ENCODE assay signal across 28 cellular contexts in the genomic region with DNA sequence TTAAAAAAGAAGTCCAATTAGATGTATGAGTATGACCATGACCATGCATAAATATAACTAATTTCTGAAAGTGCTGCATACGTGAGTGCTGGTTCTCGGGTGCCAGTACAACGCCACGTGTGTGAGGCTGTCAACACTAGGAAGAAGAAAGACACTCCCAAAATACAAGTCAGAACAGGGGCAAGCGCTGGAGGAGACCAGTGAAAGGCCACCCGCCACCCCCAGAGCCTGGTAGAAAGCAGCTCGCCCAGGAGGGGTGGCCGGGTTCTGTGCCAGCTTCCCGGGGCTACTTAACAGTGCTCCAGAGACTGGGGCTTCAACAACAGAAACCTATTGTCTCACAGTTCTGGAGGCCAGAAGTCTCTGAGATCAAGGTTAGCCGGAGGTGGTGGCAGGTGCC.
"Had no signal": no experiment of that assay in that cellular context is flagged by ENCODE, and none has a peak within 500 bp of the region (broad histone marks: within the 10 kb centered on the region; RNA-seq: fewer than 3 reads in every experiment).

No MANE protein-coding gene starts in this region.

- H3K36me3 ChIP-seq: MG63 had no signal

- ATAC-seq: activated CD4-positive, alpha-beta T cell treated with anti-CD3 and anti-CD28 coated beads for 36 hours; activated CD4-positive, CD25-positive, alpha-beta regulatory T cell treated with anti-CD3 and anti-CD28 coated beads, Interleukin-2, amount 50 U/mL, for 24 hours; activated CD8-positive, alpha-beta T cell treated with anti-CD3 and anti-CD28 coated beads, Interleukin-2, amount 10 ng/mL, durations not matched to agents 7 days and 5 days; activated naive CD8-positive, alpha-beta T cell treated with anti-CD3 and anti-CD28 coated beads, Interleukin-2, amount 50 U/mL, for 24 hours; WTC11 had no signal

- H3K27ac Mint-ChIP-seq: activated CD4-positive, alpha-beta T cell treated with anti-CD3 and anti-CD28 coated beads for 36 hours; activated CD4-positive, alpha-beta T cell treated with anti-CD3 and anti-CD28 coated beads, Interleukin-2, amount 10 ng/mL, durations not matched to agents 7 days and 5 days; activated CD8-positive, alpha-beta T cell treated with anti-CD3 and anti-CD28 coated beads, Interleukin-2, amount 10 ng/mL, durations not matched to agents 7 days and 5 days; activated naive CD4-positive, alpha-beta T cell treated with anti-CD3 and anti-CD28 coated beads, Interleukin-2, amount 10 ng/mL, durations not matched to agents 7 days and 5 days; activated naive CD8-positive, alpha-beta T cell; activated naive CD8-positive, alpha-beta T cell treated with anti-CD3 and anti-CD28 coated beads, Interleukin-2, amount 50 U/mL, for 24 hours; brain; T-helper 2 cell treated with Interferon-gamma antibody and Interleukin-4, amounts not matched to agents 5 μg/mL and 100 μg/mL, for 36 hours; WTC11 had no signal

- H3K9me3 ChIP-seq: MG63 had no signal

- H3K4me1 Mint-ChIP-seq: activated CD4-positive, alpha-beta T cell treated with anti-CD3 and anti-CD28 coated beads for 36 hours; activated naive CD8-positive, alpha-beta T cell treated with anti-CD3 and anti-CD28 coated beads, Interleukin-2, amount 50 U/mL, for 24 hours; brain; WTC11 had no signal

- H3K27ac ChIP-seq: PC-9 had no signal

- H3K4me3 Mint-ChIP-seq: activated CD4-positive, alpha-beta T cell treated with anti-CD3 and anti-CD28 coated beads for 36 hours; activated CD4-positive, alpha-beta T cell treated with anti-CD3 and anti-CD28 coated beads, Interleukin-2, amount 10 ng/mL, durations not matched to agents 7 days and 5 days; activated CD8-positive, alpha-beta T cell treated with anti-CD3 and anti-CD28 coated beads, Interleukin-2, amount 10 ng/mL, durations not matched to agents 7 days and 5 days; activated naive CD4-positive, alpha-beta T cell treated with anti-CD3 and anti-CD28 coated beads, Interleukin-2, amount 10 ng/mL, durations not matched to agents 7 days and 5 days; activated naive CD8-positive, alpha-beta T cell; activated naive CD8-positive, alpha-beta T cell treated with anti-CD3 and anti-CD28 coated beads, Interleukin-2, amount 50 U/mL, for 24 hours; brain; T-helper 2 cell treated with Interferon-gamma antibody and Interleukin-4, amounts not matched to agents 5 μg/mL and 100 μg/mL, for 36 hours; WTC11 had no signal

- H3K27me3 Mint-ChIP-seq: activated CD4-positive, alpha-beta T cell treated with anti-CD3 and anti-CD28 coated beads for 36 hours; activated naive CD8-positive, alpha-beta T cell had no signal

- H3K4me3 ChIP-seq: MG63, PC-9 had no signal

- DNase-seq: activated CD4-positive, alpha-beta T cell treated with anti-CD3 and anti-CD28 coated beads for 36 hours; activated CD4-positive, alpha-beta T cell treated with anti-CD3 and anti-CD28 coated beads, Interleukin-2, amount 10 ng/mL, durations not matched to agents 7 days and 5 days; activated CD4-positive, alpha-beta T cell treated with anti-CD3 and anti-CD28 coated beads, Interleukin-2, amount 50 U/mL, for 48 hours; activated CD8-positive, alpha-beta memory T cell treated with anti-CD3 and anti-CD28 coated beads, Interleukin-2, amount 50 U/mL, for 48 hours; activated CD8-positive, alpha-beta T cell treated with anti-CD3 and anti-CD28 coated beads, Interleukin-2, amount 10 ng/mL, durations not matched to agents 7 days and 5 days; activated effector memory CD4-positive, alpha-beta T cell treated with Interleukin-2 at 50 U/mL for 16 hours; activated naive CD8-positive, alpha-beta T cell treated with anti-CD3 and anti-CD28 coated beads, Interleukin-2, amount 50 U/mL, for 24 hours; activated T-cell treated with anti-CD3 and anti-CD28 coated beads, Interleukin-2, amount 50 U/mL, for 48 hours; anterior cingulate cortex; central memory CD4-positive, alpha-beta T cell; Kasumi-1; KG1; MG63; NCI-H1048; NCI-H1105 treated with DMSO at 0.1 percent for 48 hours; NCI-H1436; NCI-H1694; NCI-H1930; NCI-H345; NCI-H524 treated with DMSO at 0.1 percent for 48 hours; PC-9; Right ventricle myocardium superior had no signal

- H3K36me3 Mint-ChIP-seq: activated naive CD4-positive, alpha-beta T cell treated with anti-CD3 and anti-CD28 coated beads, Interleukin-2, amount 10 ng/mL, durations not matched to agents 7 days and 5 days; activated naive CD8-positive, alpha-beta T cell; brain; WTC11 had no signal

- H3K27me3 ChIP-seq: MG63 had no signal

- H3K9me3 Mint-ChIP-seq: activated CD4-positive, alpha-beta T cell treated with anti-CD3 and anti-CD28 coated beads, Interleukin-2, amount 10 ng/mL, durations not matched to agents 7 days and 5 days; activated naive CD8-positive, alpha-beta T cell treated with anti-CD3 and anti-CD28 coated beads, Interleukin-2, amount 50 U/mL, for 24 hours; brain; T-helper 2 cell treated with Interferon-gamma antibody and Interleukin-4, amounts not matched to agents 5 μg/mL and 100 μg/mL, for 36 hours had no signal
